1 cellular context compared by ENCODE assay signal in genomic region chr4:2857349-2857927, GRCh38.
TF ChIP-seq lines count a peak whose summit lies in the region.

No MANE protein-coding gene starts in this region.

TF ChIP-seq in IMR-90, 13 proteins besides CTCF, POLR2A, EP300 and RAD21:
- TF ChIP-seq MAFK (IDR thresholded peaks at IDR 0.05; ENCODE audit: low read depth, low read length) (no peak), CHD1 (IDR thresholded peaks at IDR 0.05; ENCODE audit: low read depth, low read length) (no peak), MXI1 (IDR thresholded peaks at IDR 0.05; ENCODE audit: borderline replicate concordance, low read depth, low read length) (no peak), RCOR1 (IDR thresholded peaks at IDR 0.05; ENCODE audit: insufficient replicate concordance, low read length) (no peak), FOS (IDR thresholded peaks at IDR 0.05; ENCODE audit: low read depth, low read length) (no peak), BHLHE40 (IDR thresholded peaks at IDR 0.05; ENCODE audit: low read depth, low read length) (no peak), CEBPB (IDR thresholded peaks at IDR 0.05; ENCODE audit: low read depth, low read length) (no peak), USF2 (IDR thresholded peaks at IDR 0.05; ENCODE audit: low read depth, low read length) (no peak), NFE2L2 (IDR thresholded peaks at IDR 0.05; ENCODE audit: low read depth, low read length) (no peak), ELK1 (IDR thresholded peaks at IDR 0.05; ENCODE audit: borderline replicate concordance, low read depth, low read length) (no peak), RFX5 (IDR thresholded peaks at IDR 0.05; ENCODE audit: low read depth, low read length) (no peak), MAZ (IDR thresholded peaks at IDR 0.05; ENCODE audit: borderline replicate concordance, low read depth, low read length) (no peak), SMC3 (IDR thresholded peaks at IDR 0.05; ENCODE audit: low read depth, low read length) (no peak)
